In genomic region chr11:35418847-35419712, GRCh38 we compare ENCODE assay signal across 8 cellular contexts.
DNase-seq lines count a peak whose midpoint lies in the region; ATAC-seq lines count a peak whose summit lies in the region.

Gene SLC1A2 (minus strand): TSS chr11:35419558. CDS start chr11:35418966, 592 bp downstream.

- peak within 1 kb of the TSS; percentile 71 to 76 for H3K4me3 Mint-ChIP-seq in stimulated activated naive CD8-positive, alpha-beta T cell treated with anti-CD3 and anti-CD28 coated beads, Interleukin-15, amount 100 ng/mL, for 72 hours

- ATAC-seq in stimulated activated naive CD8-positive, alpha-beta T cell treated with anti-CD3 and anti-CD28 coated beads, Interleukin-15, amount 100 ng/mL, for 72 hours: peak; percentile 68

- DNase-seq in NCI-H2196 (lab: John Stamatoyannopoulos, UW; ENCODE audit: unreplicated experiment): peak; percentile 7
- no peak for DNase-seq in NCI-H2196 treated with DMSO at 0.1 percent for 48 hours (lab: John Stamatoyannopoulos, UW; ENCODE audit: unreplicated experiment)
- peak; percentile 86 for DNase-seq in NCI-H2227 (lab: John Stamatoyannopoulos, UW; ENCODE audit: unreplicated experiment)
- peak in 52 of 61 donors; percentile 12 to 87 (median 62) for DNase-seq in caudate nucleus (lab: John Stamatoyannopoulos, UW)
- peak in 1 of 2 donors; percentile 26 for DNase-seq in stimulated activated naive CD8-positive, alpha-beta T cell treated with anti-CD3 and anti-CD28 coated beads, Interleukin-15, amount 100 ng/mL, for 72 hours
- no peak for DNase-seq in NAMALWA (ENCODE audit: low spot score)
- no peak for DNase-seq in NK-92 treated with Interleukin-12 subunit alpha and Interleukin-12 subunit beta, amount 100 ng/mL, for 24 hours (lab: John Stamatoyannopoulos, UW)

- no peak within 1 kb of the TSS for H3K27ac Mint-ChIP-seq in stimulated activated naive CD8-positive, alpha-beta T cell treated with anti-CD3 and anti-CD28 coated beads, Interleukin-15, amount 100 ng/mL, for 72 hours

- H3K4me1 Mint-ChIP-seq in stimulated activated naive CD8-positive, alpha-beta T cell treated with anti-CD3 and anti-CD28 coated beads, Interleukin-15, amount 100 ng/mL, for 72 hours: peaks cover 23% of the 10 kb centered on the region

- peaks cover 98% of the 10 kb centered on the region for H3K27me3 Mint-ChIP-seq in stimulated activated naive CD8-positive, alpha-beta T cell treated with anti-CD3 and anti-CD28 coated beads, Interleukin-15, amount 100 ng/mL, for 72 hours

- peaks cover 4% of the 10 kb centered on the region for H3K27me3 ChIP-seq in layer of hippocampus (ENCODE audit: control insufficient read depth, insufficient read depth, low read length)

- no peaks in the 10 kb centered on the region for H3K9me3 Mint-ChIP-seq in stimulated activated naive CD8-positive, alpha-beta T cell treated with anti-CD3 and anti-CD28 coated beads, Interleukin-15, amount 100 ng/mL, for 72 hours

- H3K27ac ChIP-seq in caudate nucleus (ENCODE audit: low read depth, low read length) (peak within 1 kb of the TSS; percentile 85), layer of hippocampus (ENCODE audit: low read depth, low read length) (peak within 1 kb of the TSS; percentile 57)

Comparison
In these comparisons a context has a peak if more than half of its experiments do, and no peak if none do; other contexts are left out.
1. DNase-seq: peak in NCI-H2196 (single experiment), NCI-H2227 (single experiment) and caudate nucleus (52 of 61); none in NCI-H2196 treated with DMSO at 0.1 percent for 48 hours (single experiment), NAMALWA (single experiment) and NK-92 treated with Interleukin-12 subunit alpha and Interleukin-12 subunit beta, amount 100 ng/mL, for 24 hours (single experiment).